ENCODE assay signal across 10 cellular contexts in the genomic region with DNA sequence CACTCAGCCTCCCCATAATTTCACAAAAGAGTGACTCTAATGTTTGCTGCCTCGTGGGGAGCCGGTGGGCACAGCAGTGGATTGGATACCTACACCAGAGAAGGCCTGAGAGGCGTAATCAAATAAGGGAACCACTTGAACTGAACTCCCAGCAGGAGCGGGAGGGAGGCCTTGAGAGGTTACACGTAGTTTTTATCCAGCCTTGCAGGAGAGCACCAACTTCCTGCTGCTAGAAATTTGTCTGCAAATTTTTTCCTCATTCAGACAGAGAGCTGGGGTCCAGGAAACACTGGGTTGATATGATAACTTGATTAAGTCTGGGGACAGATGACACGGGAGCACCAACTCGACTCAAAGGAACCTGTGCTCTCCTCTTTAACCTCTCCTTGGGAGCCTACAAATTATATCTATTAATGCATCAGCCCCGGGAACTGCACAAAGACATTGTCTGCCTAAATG.
DNase-seq lines count a peak whose midpoint lies in the region; ATAC-seq, FAIRE-seq and TF ChIP-seq lines count a peak whose summit lies in the region.
"Had no signal": no experiment of that assay in that cellular context is flagged by ENCODE, and none has a peak within 500 bp of the region (broad histone marks: within the 10 kb centered on the region; RNA-seq: fewer than 3 reads in every experiment).

No MANE protein-coding gene starts in this region.

- ATAC-seq in GM19324 (IDR thresholded peaks at IDR 0.05; ENCODE audit: low FRiP score, unreplicated experiment): no peak

- H3K36me3 ChIP-seq in testis (ENCODE audit: low read depth, missing control alignments): no peaks in the 10 kb centered on the region
- H3K36me3 ChIP-seq: BLaER1 had no signal

- peaks cover 3% of the 10 kb centered on the region for H3K4me1 ChIP-seq in testis

- 62 to 70% methylated on average over 8 of the region's 8 CpGs for WGBS in testis, 2 donors

- H3K4me3 ChIP-seq in choroid plexus epithelial cell (ENCODE audit: low read depth, low read length) (no peak overlapping the region), testis (no peak overlapping the region)
- H3K4me3 ChIP-seq: BLaER1 had no signal

- TF ChIP-seq CTCF in choroid plexus epithelial cell (conservative IDR thresholded peaks at IDR 0.05; ENCODE audit: low read depth, low read length) (no peak), testis (IDR thresholded peaks at IDR 0.05) (no peak)

- intact Hi-C loops in testis (cut with DNase I; ENCODE audit: low total_unique reads): no loop called here

- no peak for FAIRE-seq in urothelium cell line (lab: Jason Lieb, UNC)
- FAIRE-seq in GM19239 (lab: Jason Lieb, UNC): no peak

- no peak overlapping the region for H3K27ac ChIP-seq in testis
- H3K27ac ChIP-seq: BLaER1 had no signal

- no peak for TF ChIP-seq POLR2A in testis (IDR thresholded peaks at IDR 0.05)

- no peaks in the 10 kb centered on the region for H3K9me3 ChIP-seq in testis

- peak; percentile 59 for DNase-seq in activated CD8-positive, alpha-beta memory T cell treated with anti-CD3 and anti-CD28 coated beads for 24 hours
- DNase-seq in activated CD8-positive, alpha-beta memory T cell treated with anti-CD3 and anti-CD28 coated beads, Interleukin-2, amount 50 U/mL, for 48 hours: no peak
- DNase-seq in NCI-H748 (lab: John Stamatoyannopoulos, UW; ENCODE audit: unreplicated experiment) (peak; percentile 85), choroid plexus epithelial cell (ENCODE audit: low read depth) (peak; percentile 57), testis (peak; percentile 39), urothelium cell line (ENCODE audit: low spot score) (no peak), GM19239 (ENCODE audit: insufficient read length, low spot score) (no peak)
- DNase-seq: activated T-cell treated with anti-CD3 and anti-CD28 coated beads, Interleukin-2, amount 50 U/mL, for 4 hours had no signal

- no peaks in the 10 kb centered on the region for H3K27me3 ChIP-seq in testis

Comparison
In these comparisons a context has a peak if more than half of its experiments do, and no peak if none do; other contexts are left out.
1. DNase-seq: peak in activated CD8-positive, alpha-beta memory T cell treated with anti-CD3 and anti-CD28 coated beads for 24 hours (single experiment), NCI-H748 (single experiment), choroid plexus epithelial cell (single experiment) and testis (single experiment); none in activated CD8-positive, alpha-beta memory T cell treated with anti-CD3 and anti-CD28 coated beads, Interleukin-2, amount 50 U/mL, for 48 hours (single experiment), urothelium cell line (single experiment) and GM19239 (single experiment).